ENCODE assay signal across 10 cellular contexts in the genomic region with DNA sequence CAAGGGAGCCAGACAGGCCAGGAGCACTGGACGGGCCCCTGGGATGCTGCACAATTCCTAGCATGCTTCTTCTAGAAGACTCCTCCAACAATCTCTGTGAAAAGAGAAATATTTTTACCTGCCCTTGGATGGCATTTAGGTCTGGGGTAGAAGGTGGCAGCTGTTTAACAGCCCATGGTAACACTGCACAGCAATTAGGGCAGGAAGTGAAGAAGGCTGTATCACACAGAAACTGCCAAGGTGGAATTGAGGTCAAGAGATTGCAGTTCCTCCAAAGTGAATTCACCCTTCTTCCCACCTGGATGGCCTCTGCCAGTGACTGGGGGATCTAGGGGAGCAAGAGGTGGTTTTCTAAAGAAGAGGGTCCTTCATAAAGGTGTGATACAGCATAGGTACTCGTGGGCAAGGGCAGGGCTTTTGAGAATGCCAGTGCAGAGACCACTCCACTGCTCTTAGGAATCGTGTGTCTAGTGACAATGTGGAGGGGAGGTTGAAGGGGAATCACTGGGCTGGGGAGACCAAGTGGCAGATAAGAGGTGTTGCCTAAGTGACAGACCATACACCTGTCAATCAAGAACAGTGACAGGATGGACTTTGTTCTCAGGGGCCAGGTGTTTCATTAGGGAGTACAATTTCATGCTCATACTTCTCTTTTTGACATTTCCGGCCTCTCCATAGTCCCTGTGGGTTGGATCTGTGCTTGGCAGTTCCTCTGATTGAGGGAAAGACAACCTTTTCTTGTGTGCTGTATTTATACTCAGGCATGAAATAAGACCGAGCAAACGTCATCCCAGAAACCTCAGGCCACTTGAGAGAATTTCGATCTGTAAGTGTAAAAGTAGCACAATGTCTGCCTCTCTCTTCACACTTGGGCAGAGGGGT.
DNase-seq lines count a peak whose midpoint lies in the region; ATAC-seq and TF ChIP-seq lines count a peak whose summit lies in the region.
"Had no signal": no experiment of that assay in that cellular context is flagged by ENCODE, and none has a peak within 500 bp of the region (broad histone marks: within the 10 kb centered on the region; RNA-seq: fewer than 3 reads in every experiment).

No MANE protein-coding gene starts in this region.

- intact Hi-C loops in CD4-positive, alpha-beta memory T cell (cut with micrococcal nuclease): no loop called here
- intact Hi-C loops in PC-9 (cut with micrococcal nuclease; ENCODE audit: unreplicated experiment): no loop called here

- peaks cover 6 to 10% (median 9%) of the 10 kb centered on the region in 4 donors for H3K4me1 Mint-ChIP-seq in CD4-positive, alpha-beta memory T cell

- H3K27ac ChIP-seq in CD4-positive, alpha-beta memory T cell (ENCODE audit: low read depth, low read length): no peak overlapping the region
- no peak overlapping the region for H3K27ac ChIP-seq in PC-9

- no TSS peak for BruUV-seq in PC-9 (replicated peaks; lab: Mats Ljungman, UMichigan)

- in situ Hi-C loops in SK-MEL-5 (cut with HindIII; ENCODE audit: low pct_unique_long_range_greater_than_20kb, low sequenced_read_pairs): no loop called here

- H3F3A ChIP-seq in PC-9 (ENCODE audit: insufficient read depth, low read depth): no peaks in the 10 kb centered on the region; the same call in 1 of the 2 replicates

- no peaks in the 10 kb centered on the region for H3K4me1 ChIP-seq in CD4-positive, alpha-beta memory T cell (ENCODE audit: insufficient read depth, low read length)
- H3K4me1 ChIP-seq in PC-9 (replicated peaks; ENCODE audit: insufficient read depth): 0 out of 2 replicates have a peak, but pooled peaks cover 3% of the 10 kb centered on the region

- 0 out of 2 replicates have a peak, but pooled peaks cover 5% of the 10 kb centered on the region for H3K9me2 ChIP-seq in PC-9 (ENCODE audit: insufficient read depth)

- no peak for TF ChIP-seq CTCF in PC-9 (conservative IDR thresholded peaks at IDR 0.05)

- H4K20me1 ChIP-seq in PC-9 (ENCODE audit: insufficient read depth): no peaks in the 10 kb centered on the region

- H3K4me3 Mint-ChIP-seq in CD4-positive, alpha-beta memory T cell: no peak overlapping the region
- H3K4me3 Mint-ChIP-seq: B cell had no signal

- H3K9me3 ChIP-seq in CD4-positive, alpha-beta memory T cell (ENCODE audit: control insufficient read depth in 1 of 2, low read length in 2 of 2): no peaks in the 10 kb centered on the region
- H3K9me3 ChIP-seq in PC-9 (ENCODE audit: insufficient read depth, low read depth): no peaks in the 10 kb centered on the region

- H3K79me2 ChIP-seq in PC-9 (ENCODE audit: low read depth): no peaks in the 10 kb centered on the region

- H3K9me3 Mint-ChIP-seq in CD4-positive, alpha-beta memory T cell: peaks cover 0 to 2% (median 0%) of the 10 kb centered on the region in 8 donors

- no peak overlapping the region for H3K4me3 ChIP-seq in CD4-positive, alpha-beta memory T cell (ENCODE audit: low read length in 2 of 2)
- H3K4me3 ChIP-seq in PC-9: no peak overlapping the region

- POLR2A ChIA-PET in CD4-positive, alpha-beta memory T cell (lab: Charles Lee; ENCODE audit: partially characterized antibody): no interaction called here
- POLR2A ChIA-PET in PC-9 (lab: Charles Lee; ENCODE audit: unreplicated experiment): no interaction called here

- peak; percentile 88 for ATAC-seq in GM18907 (IDR thresholded peaks at IDR 0.05; ENCODE audit: unreplicated experiment)
- ATAC-seq in HG02870 (IDR thresholded peaks at IDR 0.05; ENCODE audit: unreplicated experiment): peak; percentile 53

- no peaks in the 10 kb centered on the region for H3K36me3 ChIP-seq in CD4-positive, alpha-beta memory T cell (ENCODE audit: insufficient read depth, low read length)
- H3K36me3 ChIP-seq in PC-9 (ENCODE audit: low read depth): no peaks in the 10 kb centered on the region

- no peak for DNase-seq in CD4-positive, alpha-beta memory T cell
- peak; percentile 46 for DNase-seq in SK-MEL-5 (ENCODE audit: low read depth, low spot score)
- DNase-seq in RKO (ENCODE audit: low spot score): no peak
- DNase-seq in PC-9: no peak
- DNase-seq in middle frontal gyrus (ENCODE audit: extremely low spot score, low spot score): no peak
- no peak for DNase-seq in NCI-H2196 (lab: John Stamatoyannopoulos, UW; ENCODE audit: unreplicated experiment)
- DNase-seq: SIG-M5 had no signal

- H3K27me3 ChIP-seq in CD4-positive, alpha-beta memory T cell (ENCODE audit: insufficient read depth, low read length): no peaks in the 10 kb centered on the region
- H3K27me3 ChIP-seq in PC-9 (ENCODE audit: insufficient read depth, low read depth): no peaks in the 10 kb centered on the region

- no peaks in the 10 kb centered on the region for H3K36me3 Mint-ChIP-seq in CD4-positive, alpha-beta memory T cell

- H3K27me3 Mint-ChIP-seq in CD4-positive, alpha-beta memory T cell: no peaks in the 10 kb centered on the region
- H3K27me3 Mint-ChIP-seq: B cell had no signal

- CTCF ChIA-PET in CD4-positive, alpha-beta memory T cell (lab: Charles Lee; ENCODE audit: partially characterized antibody): no interaction called here
- CTCF ChIA-PET in PC-9 (lab: Charles Lee): no interaction called here

- H2AFZ ChIP-seq in PC-9: no peak overlapping the region

- peak overlapping the region in 4 of 7 donors; percentile 3 to 44 (median 29) for H3K27ac Mint-ChIP-seq in CD4-positive, alpha-beta memory T cell
- H3K27ac Mint-ChIP-seq: B cell had no signal

- no peak overlapping the region for H3K4me2 ChIP-seq in PC-9
